In the genomic region with DNA sequence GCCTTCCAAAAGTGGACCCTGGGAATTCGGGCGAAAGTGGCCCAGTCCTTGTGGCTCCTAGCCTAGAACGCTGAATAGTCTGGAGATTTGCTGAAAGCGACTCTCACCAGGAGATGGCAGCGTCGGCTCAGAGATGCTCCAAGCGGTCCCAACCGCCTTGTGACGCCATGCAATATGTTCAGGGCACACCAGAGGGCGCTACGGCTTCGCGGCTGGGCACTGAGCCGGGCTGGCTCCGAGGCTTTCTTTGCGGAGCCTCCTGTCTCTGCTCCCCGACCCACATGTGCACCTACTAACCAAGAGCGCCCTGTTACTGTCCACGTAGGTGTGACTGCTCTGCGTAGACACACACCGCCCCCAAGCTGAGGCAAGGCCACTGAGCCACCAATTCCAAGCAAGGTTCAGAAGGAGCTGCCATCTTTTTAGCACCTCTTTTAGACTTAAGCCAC, we compare ENCODE assay signal across 8 cellular contexts. TPM values are rescaled to one million over a fixed set of nuclear protein-coding genes. Genes with fewer than 3 reads are reported as not detected.
DNase-seq lines count a peak whose midpoint lies in the region; ATAC-seq and TF ChIP-seq lines count a peak whose summit lies in the region.

No MANE protein-coding gene starts in this region.

- H3K36me3 Mint-ChIP-seq in HFFc6 (ENCODE audit: low read depth), result no peaks in the 10 kb centered on the region
- no peaks in the 10 kb centered on the region for H3K36me3 Mint-ChIP-seq in activated naive CD4-positive, alpha-beta T cell treated with anti-CD3 and anti-CD28 coated beads for 36 hours (ENCODE audit: low read depth)
- H3K36me3 Mint-ChIP-seq in glutamatergic neuron (ENCODE audit: unreplicated experiment), result no peaks in the 10 kb centered on the region

- DNase-seq in GM12864 (ENCODE audit: low read depth) (peak; percentile 45), HFFc6 (peak; percentile 76), MV-4-11 (lab: John Stamatoyannopoulos, UW) (peak; percentile 68), SK-N-MC (ENCODE audit: low read depth, low spot score) (peak; percentile 10), glutamatergic neuron (peak; percentile 93), posterior vena cava (ENCODE audit: low spot score) (peak; percentile 96), upper lobe of right lung (peak; percentile 91)
- DNase-seq in activated naive CD4-positive, alpha-beta T cell treated with anti-CD3 and anti-CD28 coated beads for 36 hours, result peak; percentile 93

- H3K27ac ChIP-seq in SK-N-MC, result no peak overlapping the region
- H3K27ac ChIP-seq in upper lobe of right lung, result no peak overlapping the region

- H3K36me3 ChIP-seq in SK-N-MC (ENCODE audit: insufficient read depth, low read length), result no peaks in the 10 kb centered on the region
- H3K36me3 ChIP-seq in upper lobe of right lung, result no peaks in the 10 kb centered on the region

- intact Hi-C loops in activated naive CD4-positive, alpha-beta T cell treated with anti-CD3 and anti-CD28 coated beads for 36 hours (cut with micrococcal nuclease), result loop anchor here (1.0 to 10.0 kb wide), 9 partner anchors 72 to 859 kb away; partner anchors contain the start of gene WWOX
- intact Hi-C loops in posterior vena cava (cut with DNase I), result loop anchor here (5.0 kb wide), 2 partner anchors 346 to 426 kb away; no protein-coding TSS in a partner anchor
- intact Hi-C loops in upper lobe of right lung (cut with DNase I), result loop anchor here (5.0 kb wide), 1 partner anchor 346 kb away; no protein-coding TSS in a partner anchor

- peak overlapping the region; percentile 56 for H3K4me3 Mint-ChIP-seq in HFFc6
- no peak overlapping the region for H3K4me3 Mint-ChIP-seq in activated naive CD4-positive, alpha-beta T cell treated with anti-CD3 and anti-CD28 coated beads for 36 hours
- no peak overlapping the region for H3K4me3 Mint-ChIP-seq in glutamatergic neuron (ENCODE audit: unreplicated experiment)

- peaks cover 11% of the 10 kb centered on the region for H3K27me3 Mint-ChIP-seq in HFFc6 (ENCODE audit: insufficient read depth)
- peaks cover 19% of the 10 kb centered on the region for H3K27me3 Mint-ChIP-seq in activated naive CD4-positive, alpha-beta T cell treated with anti-CD3 and anti-CD28 coated beads for 36 hours (ENCODE audit: low read depth)
- H3K27me3 Mint-ChIP-seq in glutamatergic neuron (ENCODE audit: unreplicated experiment), result peaks cover 2% of the 10 kb centered on the region

- no peak overlapping the region for H3K9ac ChIP-seq in SK-N-MC (ENCODE audit: insufficient read length)

- no peaks in the 10 kb centered on the region for H3K4me1 ChIP-seq in upper lobe of right lung

- H3K4me1 Mint-ChIP-seq in HFFc6 (ENCODE audit: low read depth), result peaks cover 8% of the 10 kb centered on the region; the same call in 1 of the 2 replicates
- H3K4me1 Mint-ChIP-seq in activated naive CD4-positive, alpha-beta T cell treated with anti-CD3 and anti-CD28 coated beads for 36 hours (ENCODE audit: low read depth), result peaks cover 3% of the 10 kb centered on the region
- peaks cover 13% of the 10 kb centered on the region for H3K4me1 Mint-ChIP-seq in glutamatergic neuron (ENCODE audit: low read depth, unreplicated experiment)

- peak; percentile 100 for ATAC-seq in upper lobe of right lung

- CTCF ChIA-PET in activated naive CD4-positive, alpha-beta T cell treated with anti-CD3 and anti-CD28 coated beads for 36 hours (lab: Charles Lee), result interaction anchor here (0.6 to 9.7 kb wide), 32 partner anchors 10 to 865 kb away, joined by 3 to 179 read pairs (median 3); partner anchors contain the start of gene ADAMTS18

- H3K27me3 ChIP-seq in upper lobe of right lung, result peaks cover 10% of the 10 kb centered on the region

- H3K9me3 Mint-ChIP-seq in HFFc6, result no peaks in the 10 kb centered on the region
- no peaks in the 10 kb centered on the region for H3K9me3 Mint-ChIP-seq in activated naive CD4-positive, alpha-beta T cell treated with anti-CD3 and anti-CD28 coated beads for 36 hours
- no peaks in the 10 kb centered on the region for H3K9me3 Mint-ChIP-seq in glutamatergic neuron (ENCODE audit: unreplicated experiment)

- H3K4me3 ChIP-seq in GM12864 (ENCODE audit: low read depth, low read length), result no peak overlapping the region
- peak overlapping the region; percentile 58; the same call in 1 of the 2 replicates for H3K4me3 ChIP-seq in SK-N-MC
- no peak overlapping the region for H3K4me3 ChIP-seq in upper lobe of right lung

- H3K27ac Mint-ChIP-seq in HFFc6 (no peak overlapping the region), glutamatergic neuron (ENCODE audit: unreplicated experiment) (no peak overlapping the region)
- H3K27ac Mint-ChIP-seq in activated naive CD4-positive, alpha-beta T cell treated with anti-CD3 and anti-CD28 coated beads for 36 hours, result no peak overlapping the region

- TF ChIP-seq CTCF in GM12864 (IDR thresholded peaks at IDR 0.05; ENCODE audit: low read depth, low read length, missing control alignments), result peak; percentile 100
- TF ChIP-seq CTCF in HFFc6 (IDR thresholded peaks at IDR 0.05), result peak; percentile 99
- peak; percentile 98 for TF ChIP-seq CTCF in glutamatergic neuron (IDR thresholded peaks at IDR 0.05; ENCODE audit: partially characterized antibody, unreplicated experiment)
- peak; percentile 99 for TF ChIP-seq CTCF in upper lobe of right lung (IDR thresholded peaks at IDR 0.05)

- H3K9me3 ChIP-seq in SK-N-MC (ENCODE audit: low read depth, low read length) (no peaks in the 10 kb centered on the region), upper lobe of right lung (no peaks in the 10 kb centered on the region)

RNA-seq across cellular contexts. Expression of gene SYCE1L, which starts 36.9 kb away (rescaled TPM):
- total RNA-seq in HFFc6 (2021; fragmentation: NEBNext Ultra II Directional; extraction: Animal tissue kit (Norgen Biotek cat#: 25700)), result not detected
- total RNA-seq in activated naive CD4-positive, alpha-beta T cell treated with anti-CD3 and anti-CD28 coated beads for 36 hours, result 1 to 10 TPM; 3.3 to 3.7 TPM
- total RNA-seq in glutamatergic neuron (ENCODE audit: unreplicated experiment) (12.8 TPM), posterior vena cava (1 to 10 TPM; 2.5 to 6.1 TPM), upper lobe of right lung (6.2 TPM)

RNA-seq across cellular contexts. Expression of gene MON1B, which starts 45.1 kb away (rescaled TPM):
- 10 to 100 TPM; 28.7 to 36.5 (median 33.0) TPM for total RNA-seq in HFFc6 (2021; fragmentation: NEBNext Ultra II Directional; extraction: Animal tissue kit (Norgen Biotek cat#: 25700))
- 10 to 100 TPM; 69.6 to 71.0 TPM for total RNA-seq in activated naive CD4-positive, alpha-beta T cell treated with anti-CD3 and anti-CD28 coated beads for 36 hours
- total RNA-seq in glutamatergic neuron (ENCODE audit: unreplicated experiment), result 47.0 TPM
- total RNA-seq in posterior vena cava, result 10 to 100 TPM; 34.7 to 35.6 TPM
- 54.2 TPM for total RNA-seq in upper lobe of right lung

Comparison
In these comparisons a context has a peak if more than half of its experiments do, and no peak if none do; other contexts are left out.
1. DNase-seq: peak in every context shown above with its lines; median percentile 96 in posterior vena cava; 93 in activated naive CD4-positive, alpha-beta T cell treated with anti-CD3 and anti-CD28 coated beads for 36 hours; 93 in glutamatergic neuron; 91 in upper lobe of right lung; 76 in HFFc6; 68 in MV-4-11; 45 in GM12864; 10 in SK-N-MC.